Comparison of ENCODE assay signal across 21 cellular contexts in the genomic region with DNA sequence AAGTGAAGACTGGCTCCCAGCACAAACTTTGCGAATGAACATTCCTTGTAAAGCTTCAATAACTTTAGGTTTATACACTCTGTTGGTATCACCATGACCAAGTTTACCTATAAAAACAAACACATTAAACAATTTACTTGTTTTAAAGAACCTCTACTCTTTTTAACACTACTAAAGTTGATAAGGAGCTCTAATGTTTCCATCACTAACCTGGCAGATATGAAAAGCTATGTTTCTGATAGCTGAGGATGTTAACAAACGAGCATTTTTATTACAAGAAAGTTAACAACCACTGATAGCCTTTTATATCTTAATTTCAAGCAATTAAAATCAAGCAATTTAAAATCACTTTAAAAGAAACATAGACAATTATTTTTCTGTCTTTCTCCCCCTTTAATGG.
"Had no signal": no experiment of that assay in that cellular context is flagged by ENCODE, and none has a peak within 500 bp of the region (broad histone marks: within the 10 kb centered on the region; RNA-seq: fewer than 3 reads in every experiment).

No MANE protein-coding gene starts in this region.

- ATAC-seq: stimulated activated naive CD8-positive, alpha-beta T cell treated with anti-CD3 and anti-CD28 coated beads, Interleukin-15, Interleukin-2, amounts not matched to agents 100 U/mL and 50 U/mL, for 24 hours; upper lobe of right lung had no signal

- H3K4me3 ChIP-seq: dorsolateral prefrontal cortex, heart left ventricle, lung, right atrium auricular region, suprapubic skin, tibial artery, upper lobe of right lung, vagina had no signal

- H3K4me1 ChIP-seq: right atrium auricular region, suprapubic skin, tibial artery, upper lobe of right lung, vagina had no signal

- H3K27ac ChIP-seq: heart left ventricle, neutrophil, right atrium auricular region, suprapubic skin, tibial artery, upper lobe of right lung, vagina had no signal

- FAIRE-seq: small intestine had no signal

- H3K27me3 ChIP-seq: dorsolateral prefrontal cortex, heart left ventricle, neutrophil, right atrium auricular region, suprapubic skin, tibial artery, upper lobe of right lung, vagina had no signal

- H3K9me3 ChIP-seq: heart left ventricle, neutrophil, right atrium auricular region, suprapubic skin, tibial artery, upper lobe of right lung, vagina had no signal

- DNase-seq: cortex of kidney; dorsolateral prefrontal cortex; effector CD8-positive, alpha-beta T cell; foreskin melanocyte; heart left ventricle; hippocampal formation; left colon; left ventricle myocardium superior; mesendoderm; naive thymus-derived CD4-positive, alpha-beta T cell; nephron progenitor cell; small intestine; stimulated activated CD4-positive, alpha-beta T cell treated with anti-CD3 and anti-CD28 coated beads, Interleukin-12 subunit alpha, Interleukin-12 subunit beta, amount 100 ng/mL, for 4 hours; stimulated activated naive CD8-positive, alpha-beta T cell treated with anti-CD3 and anti-CD28 coated beads, Interleukin-15, Interleukin-2, amounts not matched to agents 100 U/mL and 50 U/mL, for 24 hours; tibial artery; upper lobe of right lung had no signal
